Comparison of ENCODE assay signal across 8 cellular contexts in the genomic region with DNA sequence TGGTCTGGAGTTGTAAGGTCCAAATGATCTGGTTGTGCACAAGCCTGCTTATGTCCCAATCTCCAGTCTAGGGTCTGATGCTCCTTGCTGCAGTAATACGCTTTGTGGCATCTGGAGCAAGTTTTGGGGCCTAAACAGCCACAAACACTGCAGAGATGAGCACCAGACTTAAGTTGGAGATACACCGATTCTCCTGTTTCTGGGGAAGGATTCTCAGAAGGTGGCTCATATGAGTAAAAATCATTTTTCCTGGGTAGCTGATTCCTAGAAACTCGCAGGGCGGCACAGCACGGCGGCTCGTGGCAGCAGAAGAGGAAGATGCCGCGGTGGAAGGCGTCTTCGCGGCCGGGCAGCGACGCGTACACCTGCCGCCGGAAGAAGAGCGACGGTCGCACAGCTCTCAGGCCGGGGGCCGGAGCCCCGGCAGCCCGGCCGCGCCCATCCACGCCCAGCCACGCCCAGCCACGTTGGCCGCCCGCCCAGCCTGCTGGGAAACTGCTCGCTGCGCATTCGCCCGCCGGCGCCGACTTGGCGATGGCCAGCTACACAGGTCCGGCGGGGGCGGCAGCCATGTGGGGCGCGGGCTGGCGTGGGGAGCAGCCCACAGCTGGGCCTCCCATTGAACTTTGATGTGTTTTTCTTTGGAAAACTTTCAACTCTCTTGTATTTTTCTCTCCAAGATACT.
DNase-seq lines count a peak whose midpoint lies in the region; ATAC-seq and TF ChIP-seq lines count a peak whose summit lies in the region.

No MANE protein-coding gene starts in this region.

- peaks cover 34% of the 10 kb centered on the region for H3K27me3 ChIP-seq in adrenal gland

- 3 to 5% (median 4%) methylated on average over 21 to 46 of the region's 46 CpGs for WGBS in adrenal gland, 4 donors

- H3K36me3 ChIP-seq in adrenal gland (replicated peaks in 1 of 2) = no peaks in the 10 kb centered on the region

- ATAC-seq in GM19025 (IDR thresholded peaks at IDR 0.05; ENCODE audit: low read depth, unreplicated experiment) (peak; percentile 95), HG03097 (IDR thresholded peaks at IDR 0.05; ENCODE audit: low FRiP score, unreplicated experiment) (peak; percentile 97)

- TF ChIP-seq CTCF in adrenal gland (IDR thresholded peaks at IDR 0.05) = no peak

- H3K4me3 ChIP-seq in adrenal gland = peak overlapping the region in 1 of 4 donors; percentile 15

- H3K27ac ChIP-seq in adrenal gland = no peak overlapping the region

- H3K9me3 ChIP-seq in adrenal gland (replicated peaks in 1 of 3) = no peaks in the 10 kb centered on the region

- H3K4me1 ChIP-seq in adrenal gland (replicated peaks in 1 of 2) = peaks cover 0 to 8% of the 10 kb centered on the region in 2 donors

- intact Hi-C loops in adrenal gland (cut with DNase I) = no loop called here

- DNase-seq in COR-L47 (lab: John Stamatoyannopoulos, UW) = peak; percentile 58
- DNase-seq in NCI-H69 (lab: John Stamatoyannopoulos, UW) = peak; percentile 88
- peak in 6 of 7 donors; percentile 33 to 63 (median 46) for DNase-seq in adrenal gland
- DNase-seq in iris pigment epithelial cell (ENCODE audit: low read depth) = peak; percentile 31
- DNase-seq in stimulated activated CD4-positive, alpha-beta T cell treated with anti-CD3 and anti-CD28 coated beads, TNF-alpha, amount 100 ng/mL, for 48 hours (ENCODE audit: low read depth in 3 of 3) = peak; percentile 37 to 51 (median 46)
- no peak for DNase-seq in midbrain (lab: John Stamatoyannopoulos, UW)

- no peak for TF ChIP-seq POLR2A in adrenal gland (IDR thresholded peaks at IDR 0.05)
